Comparison of ENCODE assay signal across 7 cellular contexts in genomic region chr21:45541221-45542039, GRCh38. TPM values are rescaled to one million over a fixed set of nuclear protein-coding genes. Genes with fewer than 3 reads are reported as not detected.
A peak's percentile ranks its signal among the peaks of the same experiment; 100 is the strongest.
DNase-seq lines count a peak whose midpoint lies in the region; ATAC-seq lines count a peak whose summit lies in the region.

No MANE protein-coding gene starts in this region.

- no peak overlapping the region for H2BK12ac ChIP-seq in trophoblast cell (ENCODE audit: low read length)

- no CpG with 5 or more reads among the region's 50 CpGs for WGBS in trophoblast cell (ENCODE audit: extremely low coverage, insufficient coverage, insufficient read length)

- no peaks in the 10 kb centered on the region for H3K27me3 ChIP-seq in trophoblast cell (ENCODE audit: insufficient read depth, low read length)

- H4K12ac ChIP-seq in trophoblast cell (ENCODE audit: low read depth, low read length), result peak overlapping the region; percentile 4

- peak overlapping the region; percentile 87 for H3K4me3 Mint-ChIP-seq in activated naive CD4-positive, alpha-beta T cell treated with anti-CD3 and anti-CD28 coated beads, Interleukin-2, amount 50 U/mL, for 24 hours

- peak overlapping the region; percentile 21 for H2AFZ ChIP-seq in trophoblast cell (ENCODE audit: insufficient read depth, low read length, poor library complexity)

- peaks cover 15% of the 10 kb centered on the region for H3K4me1 Mint-ChIP-seq in activated naive CD4-positive, alpha-beta T cell treated with anti-CD3 and anti-CD28 coated beads, Interleukin-2, amount 50 U/mL, for 24 hours

- H2AK5ac ChIP-seq in trophoblast cell (ENCODE audit: low read length), result no peak overlapping the region

- no peak overlapping the region for H2BK5ac ChIP-seq in trophoblast cell (ENCODE audit: low read depth, low read length, poor library complexity)

- peak overlapping the region; percentile 73 for H4K8ac ChIP-seq in trophoblast cell (ENCODE audit: low read depth, low read length)

- peak; percentile 62 for ATAC-seq in GM18502 (IDR thresholded peaks at IDR 0.05; ENCODE audit: poor library complexity, unreplicated experiment)

- H3K36me3 Mint-ChIP-seq in activated naive CD4-positive, alpha-beta T cell treated with anti-CD3 and anti-CD28 coated beads, Interleukin-2, amount 50 U/mL, for 24 hours, result no peaks in the 10 kb centered on the region

- H3K4me2 ChIP-seq in trophoblast cell (ENCODE audit: low read length), result peak overlapping the region; percentile 70

- peak overlapping the region; percentile 5 for H2BK120ac ChIP-seq in trophoblast cell (ENCODE audit: insufficient read depth, low read length, poor library complexity)

- peak overlapping the region; percentile 22 for H3K18ac ChIP-seq in trophoblast cell (ENCODE audit: low read length)

- intact Hi-C loops in cardiac septum (cut with DNase I), result loop anchor here (5.0 kb wide), 1 partner anchor 64 kb away; no protein-coding TSS in a partner anchor

- H3K4me1 ChIP-seq in trophoblast cell (ENCODE audit: control insufficient read depth in 1 of 2, insufficient read depth in 2 of 2, low read length in 2 of 2), result peaks cover 13 to 20% of the 10 kb centered on the region in 2 experiments

- H3K79me1 ChIP-seq in trophoblast cell (ENCODE audit: low read length), result peaks cover 21% of the 10 kb centered on the region

- H3K27ac Mint-ChIP-seq in activated naive CD4-positive, alpha-beta T cell treated with anti-CD3 and anti-CD28 coated beads, Interleukin-2, amount 50 U/mL, for 24 hours, result peak overlapping the region; percentile 87

- no peaks in the 10 kb centered on the region for H3K27me3 Mint-ChIP-seq in activated naive CD4-positive, alpha-beta T cell treated with anti-CD3 and anti-CD28 coated beads, Interleukin-2, amount 50 U/mL, for 24 hours

- no peak overlapping the region for H3K23ac ChIP-seq in trophoblast cell (ENCODE audit: low read length)

- H3K36me3 ChIP-seq in SK-N-MC (ENCODE audit: insufficient read depth, low read length) (peaks cover under 1% of the 10 kb centered on the region; the same call in 1 of the 2 replicates), trophoblast cell (ENCODE audit: control insufficient read depth in 1 of 2, insufficient read depth in 2 of 2, low read length in 2 of 2) (peaks cover 3 to 10% of the 10 kb centered on the region in 2 experiments)

- no peaks in the 10 kb centered on the region for H3K9me3 Mint-ChIP-seq in activated naive CD4-positive, alpha-beta T cell treated with anti-CD3 and anti-CD28 coated beads, Interleukin-2, amount 50 U/mL, for 24 hours

- H3K14ac ChIP-seq in trophoblast cell (ENCODE audit: low read length), result peak overlapping the region; percentile 48

- DNase-seq in HT1080 (ENCODE audit: low read depth) (peak; percentile 56), SK-N-MC (ENCODE audit: low read depth, low spot score) (no peak), cardiac septum (ENCODE audit: low spot score) (peak; percentile 95), trophoblast cell (peak in 1 of 2 donors; percentile 27), ureter (ENCODE audit: low spot score) (peak; percentile 82)

- peak overlapping the region; percentile 73 for H3K9ac ChIP-seq in SK-N-MC (ENCODE audit: insufficient read length)
- H3K9ac ChIP-seq in trophoblast cell (ENCODE audit: low read length), result no peak overlapping the region

- H3K9me3 ChIP-seq in SK-N-MC (ENCODE audit: low read depth, low read length) (no peaks in the 10 kb centered on the region), trophoblast cell (ENCODE audit: insufficient read depth, low read depth, low read length) (no peaks in the 10 kb centered on the region)

- no peak overlapping the region; the same call in 1 of the 2 replicates for H3K27ac ChIP-seq in SK-N-MC
- H3K27ac ChIP-seq in trophoblast cell (ENCODE audit: low read depth, low read length), result no peak overlapping the region

- peak overlapping the region; percentile 52 for H3K4ac ChIP-seq in trophoblast cell (ENCODE audit: low read depth, low read length)

- peak overlapping the region; percentile 50 for H4K91ac ChIP-seq in trophoblast cell (ENCODE audit: low read depth, low read length)

- peak overlapping the region; percentile 89 for H3K4me3 ChIP-seq in SK-N-MC
- H3K4me3 ChIP-seq in trophoblast cell (ENCODE audit: low read depth, low read length), result peak overlapping the region; percentile 80

- H3K79me2 ChIP-seq in trophoblast cell (ENCODE audit: control insufficient read depth, insufficient read depth, low read length, poor library complexity), result peaks cover 2% of the 10 kb centered on the region

RNA-seq across cellular contexts. Expression of gene SLC19A1, which starts 0.8 kb away (rescaled TPM):
- 32.6 and 46.8 TPM in 2 replicates for total RNA-seq in HT1080 (2014; rRNA removed; shearing (Covaris generic))
- polyA plus RNA-seq in HT1080 (2015; cell fraction: cytosol; rRNA removed), result 31.0 and 36.3 TPM in 2 replicates
- polyA plus RNA-seq in HT1080 (2015; cell fraction: nucleus; rRNA removed), result 49.5 and 52.0 TPM in 2 replicates
- total RNA-seq in cardiac septum, result 2.7 TPM
- 124 and 145 TPM in 2 replicates for polyA plus RNA-seq in trophoblast cell (2013)
- 23.0 TPM for total RNA-seq in ureter
